ENCODE assay signal across 12 cellular contexts in genomic region chr5:76622973-76623596, GRCh38. TPM values are rescaled to one million over a fixed set of nuclear protein-coding genes. Genes with fewer than 3 reads are reported as not detected.
DNase-seq lines count a peak whose midpoint lies in the region; ATAC-seq, FAIRE-seq and TF ChIP-seq lines count a peak whose summit lies in the region.
"Had no signal": no experiment of that assay in that cellular context is flagged by ENCODE, and none has a peak within 500 bp of the region (broad histone marks: within the 10 kb centered on the region; RNA-seq: fewer than 3 reads in every experiment).

Gene F2RL2 (minus strand): TSS chr5:76623403. CDS start chr5:76623230, 173 bp downstream.

- FAIRE-seq in kidney (lab: Jason Lieb, UNC) = no peak

- DNase-seq in GM23248 (peak; percentile 80), SJCRH30 (peak; percentile 70 to 74), fibroblast of the conjunctiva (ENCODE audit: low read depth) (peak; percentile 75), kidney (no peak), Ammon's horn (ENCODE audit: low spot score) (no peak)
- DNase-seq: activated naive CD4-positive, alpha-beta T cell treated with anti-CD3 and anti-CD28 coated beads for 36 hours; stimulated activated naive B cell treated with anti-CD40 and anti-IgM and Interleukin-4, amounts not matched to agents 10 μg/mL and 1 μg/mL and 100 μg/mL, for 72 hours had no signal

- TF ChIP-seq CTCF in kidney (IDR thresholded peaks at IDR 0.05; ENCODE audit: borderline replicate concordance, extremely low read depth, insufficient read depth) = no peak

- in situ Hi-C loops in GM23248 (cut with MboI) = no loop called here

- intact Hi-C loops in kidney (cut with DNase I) = no loop called here

- H3K9me2 ChIP-seq in GM23248 (ENCODE audit: insufficient read depth) = no peaks in the 10 kb centered on the region

- H3K27ac ChIP-seq in GM23248 (no peak within 1 kb of the TSS), SJCRH30 (peak within 1 kb of the TSS; percentile 25; the same call in 1 of the 2 replicates), rectal smooth muscle tissue (ENCODE audit: low read depth, low read length) (peak within 1 kb of the TSS; percentile 52), kidney (ENCODE audit: low read depth in 2 of 2, low read length in 2 of 2) (no peak within 1 kb of the TSS)

- H3K9me3 ChIP-seq in GM23248 (ENCODE audit: low read depth) (no peaks in the 10 kb centered on the region), SJCRH30 (replicated peaks) (no peaks in the 10 kb centered on the region), kidney (ENCODE audit: control insufficient read depth in 1 of 2, low read length in 2 of 2) (no peaks in the 10 kb centered on the region)

- WGBS in GM23248 (ENCODE audit: low coverage in 1 of 2, low lambda C conversion rate in 2 of 2, missing lambda C conversion rate in 2 of 2), 2 experiments = 2% methylated on average over 7 of the region's 7 CpGs

- H3K4me3 ChIP-seq in GM23248 (no peak within 1 kb of the TSS), SJCRH30 (peak within 1 kb of the TSS; percentile 51), rectal smooth muscle tissue (ENCODE audit: low read length) (peak within 1 kb of the TSS; percentile 15), kidney (ENCODE audit: low read length in 2 of 2) (no peak within 1 kb of the TSS)

- no peaks in the 10 kb centered on the region for H3F3A ChIP-seq in GM23248 (ENCODE audit: insufficient read depth)

- H4K20me1 ChIP-seq in GM23248 (ENCODE audit: insufficient read depth) = no peaks in the 10 kb centered on the region

- no peak for ATAC-seq in HG02981 (IDR thresholded peaks at IDR 0.05; ENCODE audit: unreplicated experiment)
- no peak for ATAC-seq in GM18907 (IDR thresholded peaks at IDR 0.05; ENCODE audit: unreplicated experiment)
- ATAC-seq: stimulated activated naive B cell treated with anti-CD40 and anti-IgM and Interleukin-4, amounts not matched to agents 10 μg/mL and 1 μg/mL and 100 μg/mL, for 72 hours had no signal

- H3K79me2 ChIP-seq in GM23248 (ENCODE audit: insufficient read depth) = no peaks in the 10 kb centered on the region

- H3K27me3 ChIP-seq in GM23248 (replicated peaks; ENCODE audit: insufficient read depth) (peaks cover 42% of the 10 kb centered on the region), SJCRH30 (no peaks in the 10 kb centered on the region), rectal smooth muscle tissue (ENCODE audit: control insufficient read depth, insufficient read depth, low read length) (no peaks in the 10 kb centered on the region)

- no peak within 1 kb of the TSS for H3K4me2 ChIP-seq in GM23248 (ENCODE audit: unreplicated experiment)

- H3K36me3 ChIP-seq in GM23248 (ENCODE audit: low read depth) = no peaks in the 10 kb centered on the region
- H3K36me3 ChIP-seq in SJCRH30 = no peaks in the 10 kb centered on the region
- H3K36me3 ChIP-seq in rectal smooth muscle tissue (ENCODE audit: control insufficient read depth, insufficient read depth, low read length) = peaks cover 2% of the 10 kb centered on the region
- H3K36me3 ChIP-seq in kidney (ENCODE audit: control insufficient read depth in 1 of 2, insufficient read depth in 2 of 2, low read length in 2 of 2) = no peaks in the 10 kb centered on the region

- H2AFZ ChIP-seq in GM23248 = peak within 1 kb of the TSS; percentile 28; the same call in 1 of the 2 replicates

- no peaks in the 10 kb centered on the region for H3K4me1 ChIP-seq in GM23248 (ENCODE audit: insufficient read depth)
- no peaks in the 10 kb centered on the region for H3K4me1 ChIP-seq in SJCRH30
- no peaks in the 10 kb centered on the region for H3K4me1 ChIP-seq in rectal smooth muscle tissue (ENCODE audit: control insufficient read depth, insufficient read depth, low read length)
- H3K4me1 ChIP-seq in kidney (ENCODE audit: control insufficient read depth in 1 of 2, insufficient read depth in 1 of 2, low read depth in 1 of 2, low read length in 2 of 2) = peaks cover 0 to 2% of the 10 kb centered on the region in 2 donors

- H3K9ac ChIP-seq in GM23248 (no peak within 1 kb of the TSS), rectal smooth muscle tissue (ENCODE audit: low read length) (no peak within 1 kb of the TSS), kidney (ENCODE audit: low read length in 2 of 2) (no peak within 1 kb of the TSS)

RNA-seq across cellular contexts. Expression of gene F2RL2, which starts in this region (rescaled TPM):
- under 0.01 TPM in 1 of 2 replicates, not detected in the other for total RNA-seq in GM23248 (2014; rRNA removed; shearing (Covaris generic))
- polyA plus RNA-seq in GM23248 (2016; fragmentation: Nextera tagmentation; extraction: Ambion mirVana) (0.05 TPM in 1 of 2 replicates, not detected in the other), kidney (ENCODE audit: insufficient read depth, low read depth, low replicate concordance) (0.32 TPM)
- 19.1 and 20.2 TPM in 2 replicates for total RNA-seq in SJCRH30 (2014; rRNA removed; shearing (Covaris generic))
- 0.44 TPM for total RNA-seq in kidney
- total RNA-seq: activated naive CD4-positive, alpha-beta T cell treated with anti-CD3 and anti-CD28 coated beads for 36 hours; lung microvascular endothelial cell; SK-MEL-5 had no signal

Comparison
In these comparisons a context has a peak if more than half of its experiments do, and no peak if none do; other contexts are left out.
1. RNA of gene F2RL2 (total RNA-seq): 19.1 to 20.2 TPM in SJCRH30; 0.44 TPM in kidney (single experiment) and under 0.01 TPM in GM23248; every median in the first group is over 10 times any median in the second.
2. Peak in DNase-seq in GM23248; RNA of the gene not detected or under 1 TPM.
3. DNase-seq: peak in SJCRH30 (2 of 2) and fibroblast of the conjunctiva (single experiment); none in kidney (single experiment) and Ammon's horn (single experiment).
4. H3K27ac ChIP-seq: peak in SJCRH30 (single experiment) and rectal smooth muscle tissue (single experiment); none in GM23248 (single experiment) and kidney (0 of 2).
5. H3K4me3 ChIP-seq: peak in SJCRH30 (single experiment) and rectal smooth muscle tissue (single experiment); none in GM23248 (single experiment) and kidney (0 of 2).